Comparison of ENCODE assay signal across 11 cellular contexts in genomic region chr3:18900994-18901393, GRCh38.
DNase-seq lines count a peak whose midpoint lies in the region; ATAC-seq and TF ChIP-seq lines count a peak whose summit lies in the region.
"Had no signal": no experiment of that assay in that cellular context is flagged by ENCODE, and none has a peak within 500 bp of the region (broad histone marks: within the 10 kb centered on the region; RNA-seq: fewer than 3 reads in every experiment).

No MANE protein-coding gene starts in this region.

- no peak for TF ChIP-seq CTCF in OCI-LY3 (IDR thresholded peaks at IDR 0.05; ENCODE audit: low read depth, low read length)

- WGBS in neuronal stem cell (ENCODE audit: extremely low coverage in 2 of 2, insufficient read length in 2 of 2, insufficient replicate concordance in 1 of 2), 2 donors = no CpG with 5 or more reads among the region's 3 CpGs

- H3K27ac ChIP-seq in OCI-LY3 (ENCODE audit: low read length) = no peak overlapping the region
- no peak overlapping the region for H3K27ac ChIP-seq in neuronal stem cell (replicated peaks; ENCODE audit: low read length)
- H3K27ac ChIP-seq: tibial artery had no signal

- no peaks in the 10 kb centered on the region for H3K79me1 ChIP-seq in neuronal stem cell (ENCODE audit: low read depth, low read length)

- no peak overlapping the region for H2BK15ac ChIP-seq in neuronal stem cell (ENCODE audit: low read length)

- H3K4me3 ChIP-seq in OCI-LY3 (ENCODE audit: low read length) (no peak overlapping the region), neuronal stem cell (ENCODE audit: low read length in 2 of 2) (no peak overlapping the region)
- H3K4me3 ChIP-seq: tibial artery had no signal

- peak; percentile 92 for ATAC-seq in GM19438 (IDR thresholded peaks at IDR 0.05; ENCODE audit: low read depth, unreplicated experiment)
- peak; percentile 68 for ATAC-seq in HG02973 (IDR thresholded peaks at IDR 0.05; ENCODE audit: unreplicated experiment)

- H3K9me3 ChIP-seq in OCI-LY3 (ENCODE audit: insufficient read depth, low read length) (no peaks in the 10 kb centered on the region), neuronal stem cell (replicated peaks in 1 of 2; ENCODE audit: control insufficient read depth in 2 of 2, insufficient read depth in 1 of 2, low read depth in 1 of 2, low read length in 2 of 2) (no peaks in the 10 kb centered on the region)
- H3K9me3 ChIP-seq: tibial artery had no signal

- no peak overlapping the region for H4K8ac ChIP-seq in neuronal stem cell (ENCODE audit: low read depth, low read length)

- H3K4me2 ChIP-seq in OCI-LY3 (ENCODE audit: low read length) (no peak overlapping the region), neuronal stem cell (ENCODE audit: insufficient read depth, low read length, poor library complexity, severe bottlenecking) (no peak overlapping the region)

- no peak overlapping the region for H2BK120ac ChIP-seq in neuronal stem cell (ENCODE audit: low read depth, low read length)

- H3K36me3 ChIP-seq in OCI-LY3 (replicated peaks; ENCODE audit: low read depth, low read length) (no peaks in the 10 kb centered on the region), neuronal stem cell (replicated peaks in 1 of 2; ENCODE audit: control insufficient read depth in 2 of 2, insufficient read depth in 2 of 2, low read length in 2 of 2) (no peaks in the 10 kb centered on the region)
- H3K36me3 ChIP-seq: tibial artery had no signal

- no peak overlapping the region for H3K18ac ChIP-seq in neuronal stem cell (ENCODE audit: low read length)

- no peak overlapping the region for H2AK5ac ChIP-seq in neuronal stem cell (ENCODE audit: low read depth, low read length)

- no peak overlapping the region for H3K23ac ChIP-seq in neuronal stem cell (ENCODE audit: low read depth, low read length, poor library complexity)

- no peak overlapping the region for H4K91ac ChIP-seq in neuronal stem cell (ENCODE audit: low read depth, low read length, poor library complexity)

- no peaks in the 10 kb centered on the region for H3K27me3 ChIP-seq in OCI-LY3 (ENCODE audit: low read depth, low read length)
- H3K27me3 ChIP-seq in neuronal stem cell (ENCODE audit: control insufficient read depth in 3 of 3, insufficient read depth in 3 of 3, low read depth in 1 of 3, low read length in 3 of 3) = no peaks in the 10 kb centered on the region
- H3K27me3 ChIP-seq: tibial artery had no signal

- H2BK5ac ChIP-seq in neuronal stem cell (ENCODE audit: low read length) = no peak overlapping the region

- no peaks in the 10 kb centered on the region for H4K20me1 ChIP-seq in OCI-LY3 (ENCODE audit: insufficient read depth, low read length)

- H3K79me2 ChIP-seq in OCI-LY3 (ENCODE audit: low read length) = no peaks in the 10 kb centered on the region

- H3K4me1 ChIP-seq in OCI-LY3 (ENCODE audit: low read length) (peaks cover 6% of the 10 kb centered on the region; the same call in 1 of the 2 replicates), neuronal stem cell (ENCODE audit: control insufficient read depth in 2 of 2, insufficient read depth in 1 of 2, low read depth in 1 of 2, low read length in 2 of 2) (peaks cover 0 to 1% of the 10 kb centered on the region in 2 donors)
- H3K4me1 ChIP-seq: tibial artery had no signal

- H3K14ac ChIP-seq in neuronal stem cell (ENCODE audit: low read length) = no peak overlapping the region

- H2BK12ac ChIP-seq in neuronal stem cell (ENCODE audit: low read length) = no peak overlapping the region

- DNase-seq in stromal cell of bone marrow (ENCODE audit: low read depth) (peak; percentile 3), DMS79 (lab: John Stamatoyannopoulos, UW) (no peak), posterior vena cava (ENCODE audit: low spot score) (no peak), neuronal stem cell (ENCODE audit: low spot score) (no peak)
- DNase-seq: activated gamma-delta T cell treated with Interleukin-2 at 50 U/mL for 16 hours; effector memory CD4-positive, alpha-beta T cell; MV-4-11; tibial artery had no signal

- intact Hi-C loops in posterior vena cava (cut with DNase I) = no loop called here

- H2AFZ ChIP-seq in OCI-LY3 (ENCODE audit: low read depth, low read length) (peak overlapping the region; percentile 14; the same call in 1 of the 2 replicates), neuronal stem cell (ENCODE audit: low read length) (no peak overlapping the region)

- H3K9ac ChIP-seq in OCI-LY3 (ENCODE audit: low read length) = no peak overlapping the region
- H3K9ac ChIP-seq in neuronal stem cell (ENCODE audit: low read depth, low read length, poor library complexity) = no peak overlapping the region

- H3K4ac ChIP-seq in neuronal stem cell (ENCODE audit: low read length) = no peak overlapping the region
